In genomic region chr3:159538507-159538906, GRCh38 we compare ENCODE assay signal across 7 cellular contexts.
"Had no signal": no experiment of that assay in that cellular context is flagged by ENCODE, and none has a peak within 500 bp of the region (broad histone marks: within the 10 kb centered on the region; RNA-seq: fewer than 3 reads in every experiment).

No MANE protein-coding gene starts in this region.

- DNase-seq: GM23248, GOT3, H7, HFFc6, IMR-90, KG1 had no signal

- H3K27ac ChIP-seq: GM23248, HL-60 had no signal
